In genomic region chr20:6767536-6768227, GRCh38 we compare ENCODE assay signal across 8 cellular contexts. TPM values are rescaled to one million over a fixed set of nuclear protein-coding genes. Genes with fewer than 3 reads are reported as not detected.
A peak's percentile ranks its signal among the peaks of the same experiment; 100 is the strongest.
DNase-seq lines count a peak whose midpoint lies in the region; ATAC-seq and TF ChIP-seq lines count a peak whose summit lies in the region.

Gene BMP2 (plus strand): TSS chr20:6767686. CDS start chr20:6770127, 2,441 bp downstream.

- peak; percentile 46 for ATAC-seq in HG03520 (IDR thresholded peaks at IDR 0.05; ENCODE audit: unreplicated experiment)
- ATAC-seq in right lobe of liver = peak; percentile 74 to 80 (median 76)

- H3K27ac ChIP-seq in right lobe of liver = peak within 1 kb of the TSS; percentile 71 to 88 (median 76)

- peak in 2 of 4 donors; percentile 11 to 19 for TF ChIP-seq CTCF in right lobe of liver (IDR thresholded peaks at IDR 0.05)

- no peaks in the 10 kb centered on the region for H3K36me3 Mint-ChIP-seq in stimulated activated naive CD8-positive, alpha-beta T cell treated with anti-CD3 and anti-CD28 coated beads, Interleukin-15, Interleukin-2, amounts not matched to agents 100 ng/mL and 50 ng/mL, for 24 hours (ENCODE audit: low read depth)

- peaks cover 52% of the 10 kb centered on the region for H3K27me3 Mint-ChIP-seq in stimulated activated naive CD8-positive, alpha-beta T cell treated with anti-CD3 and anti-CD28 coated beads, Interleukin-15, Interleukin-2, amounts not matched to agents 100 ng/mL and 50 ng/mL, for 24 hours

- peaks cover 6% of the 10 kb centered on the region for H3K4me1 Mint-ChIP-seq in stimulated activated naive CD8-positive, alpha-beta T cell treated with anti-CD3 and anti-CD28 coated beads, Interleukin-15, Interleukin-2, amounts not matched to agents 100 ng/mL and 50 ng/mL, for 24 hours (ENCODE audit: low read depth)

- intact Hi-C loops in right lobe of liver (cut with DNase I) = loop anchor here in 1 of 2 donors (10.0 kb wide), 1 partner anchor 133 kb away; no protein-coding TSS in a partner anchor

- TF ChIP-seq POLR2A in GM19099 (IDR thresholded peaks at IDR 0.05; ENCODE audit: extremely low read depth, insufficient read length, low read depth) (peak; percentile 57), right lobe of liver (IDR thresholded peaks at IDR 0.05) (peak; percentile 69)

- no peaks in the 10 kb centered on the region for H3K27me3 ChIP-seq in right lobe of liver

- no peaks in the 10 kb centered on the region for H3K36me3 ChIP-seq in right lobe of liver

- H3K9me3 ChIP-seq in right lobe of liver = no peaks in the 10 kb centered on the region

- peak within 1 kb of the TSS; percentile 23 for H3K4me3 Mint-ChIP-seq in stimulated activated naive CD8-positive, alpha-beta T cell treated with anti-CD3 and anti-CD28 coated beads, Interleukin-15, Interleukin-2, amounts not matched to agents 100 ng/mL and 50 ng/mL, for 24 hours

- H3K27ac Mint-ChIP-seq in stimulated activated naive CD8-positive, alpha-beta T cell treated with anti-CD3 and anti-CD28 coated beads, Interleukin-15, Interleukin-2, amounts not matched to agents 100 ng/mL and 50 ng/mL, for 24 hours = no peak within 1 kb of the TSS

- 0% methylated on average over 28 of the region's 112 CpGs for WGBS in right lobe of liver (ENCODE audit: insufficient coverage, low coverage, low lambda C conversion rate, missing lambda C conversion rate)

- H3K4me3 ChIP-seq in right lobe of liver = peak within 1 kb of the TSS; percentile 65 to 80 (median 79)

- H3K9me3 Mint-ChIP-seq in stimulated activated naive CD8-positive, alpha-beta T cell treated with anti-CD3 and anti-CD28 coated beads, Interleukin-15, Interleukin-2, amounts not matched to agents 100 ng/mL and 50 ng/mL, for 24 hours = no peaks in the 10 kb centered on the region

- DNase-seq in CD1c-positive myeloid dendritic cell (ENCODE audit: extremely low spot score) (peak; percentile 29), RPMI7951 (ENCODE audit: low read depth) (peak; percentile 67), ecto neural progenitor cell (ENCODE audit: low spot score) (peak; percentile 79), right lobe of liver (peak; percentile 73 to 77 (median 75)), NAMALWA (ENCODE audit: low spot score) (no peak)

- peaks cover 0 to 18% (median 3%) of the 10 kb centered on the region in 4 donors for H3K4me1 ChIP-seq in right lobe of liver

RNA-seq across cellular contexts. Expression of gene BMP2, which starts in this region (rescaled TPM):
- 0.84 and 0.88 TPM in 2 replicates for total RNA-seq in RPMI7951 (2014; rRNA removed; shearing (Covaris generic))
- total RNA-seq in right lobe of liver = 1 to 10 TPM; 1.4 to 9.3 (median 4.9) TPM

Comparison
In these comparisons a context has a peak if more than half of its experiments do, and no peak if none do; other contexts are left out.
1. Peak in DNase-seq in RPMI7951; RNA of the gene not detected or under 1 TPM.